Comparison of ENCODE assay signal across 15 cellular contexts in genomic region chr6:124356276-124356810, GRCh38.
"Had no signal": no experiment of that assay in that cellular context is flagged by ENCODE, and none has a peak within 500 bp of the region (broad histone marks: within the 10 kb centered on the region; RNA-seq: fewer than 3 reads in every experiment).

No MANE protein-coding gene starts in this region.

- DNase-seq: esophagus squamous epithelium; foreskin fibroblast; head of caudate nucleus; kidney; left cardiac atrium; left ventricle myocardium inferior; lower lobe of right lung; stimulated activated CD4-positive, alpha-beta T cell treated with anti-CD3 and anti-CD28 coated beads, Interleukin-4, amount 100 ng/mL, for 1 hour; stimulated activated CD8-positive, alpha-beta memory T cell treated with anti-CD3 and anti-CD28 coated beads, Interleukin-4, amount 100 ng/mL, for 48 hours; stimulated activated naive CD8-positive, alpha-beta T cell treated with anti-CD3 and anti-CD28 coated beads, Interleukin-15, Interleukin-2, amounts not matched to agents 100 U/mL and 50 U/mL, for 24 hours; thyroid gland; upper lobe of left lung; uterus had no signal

- ATAC-seq: gastroesophageal sphincter; left cardiac atrium; lower lobe of right lung; stimulated activated effector memory CD8-positive, alpha-beta T cell treated with anti-CD3 and anti-CD28 coated beads, Interleukin-12 subunit alpha, Interleukin-12 subunit beta, amount 100 ng/mL, for 72 hours; stimulated activated naive CD8-positive, alpha-beta T cell treated with anti-CD3 and anti-CD28 coated beads, Interleukin-15, Interleukin-2, amounts not matched to agents 100 U/mL and 50 U/mL, for 24 hours had no signal
